In the genomic region with DNA sequence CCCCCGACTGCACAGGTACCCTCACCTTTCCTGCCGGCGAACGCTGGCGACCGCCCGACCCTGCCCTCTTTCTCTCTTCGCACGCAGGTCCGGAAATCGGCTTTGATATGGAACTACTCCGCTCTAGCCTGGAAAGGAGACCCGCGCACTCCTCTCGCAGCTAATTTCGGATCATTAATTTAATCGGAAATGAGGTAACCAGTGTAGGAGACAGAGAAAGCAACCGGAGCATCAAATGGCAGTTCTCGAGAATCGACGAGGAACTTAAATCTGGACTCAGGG, we compare ENCODE assay signal across 7 cellular contexts. TPM values are rescaled to one million over a fixed set of nuclear protein-coding genes. Genes with fewer than 3 reads are reported as not detected.
A peak's percentile ranks its signal among the peaks of the same experiment; 100 is the strongest.
DNase-seq lines count a peak whose midpoint lies in the region; ATAC-seq, FAIRE-seq and TF ChIP-seq lines count a peak whose summit lies in the region.

No MANE protein-coding gene starts in this region.

- no peak overlapping the region for H2AK5ac ChIP-seq in H9 (ENCODE audit: insufficient read length, low read length)

- ATAC-seq in PC-3 = peak; percentile 0; the same call in 1 of the 2 replicates
- ATAC-seq in HG02973 (IDR thresholded peaks at IDR 0.05; ENCODE audit: unreplicated experiment) = no peak

- H3K14ac ChIP-seq in H9 (ENCODE audit: insufficient read depth, low read length) = no peak overlapping the region

- H3K27ac ChIP-seq in H9 (ENCODE audit: insufficient read length, low read depth, low read length) = no peak overlapping the region
- peak overlapping the region; percentile 97 for H3K27ac ChIP-seq in PC-3 (ENCODE audit: low read length)
- H3K27ac ChIP-seq in endothelial cell of umbilical vein (ENCODE audit: insufficient read depth, low read depth, low read length) = peak overlapping the region; percentile 88
- H3K27ac ChIP-seq in ovary = peak overlapping the region; percentile 95 to 99

- H3K18ac ChIP-seq in H9 (ENCODE audit: insufficient read length, low read depth, low read length) = peak overlapping the region; percentile 28

- no peak for TF ChIP-seq CTCF in GM10266 (IDR thresholded peaks at IDR 0.05; ENCODE audit: control insufficient read depth, insufficient read depth, low read depth, missing control alignments)
- TF ChIP-seq CTCF in H9 (conservative IDR thresholded peaks at IDR 0.05) = no peak
- no peak for TF ChIP-seq CTCF in PC-3 (conservative IDR thresholded peaks at IDR 0.05; ENCODE audit: low read depth, low read length)
- TF ChIP-seq CTCF in endothelial cell of umbilical vein (IDR thresholded peaks at IDR 0.05; ENCODE audit: extremely low read depth in 1 of 2, insufficient read depth in 1 of 2, low read depth in 1 of 2, low read length in 2 of 2) = no peak
- no peak for TF ChIP-seq CTCF in ovary (IDR thresholded peaks at IDR 0.05)

- no peaks in the 10 kb centered on the region for H3K79me1 ChIP-seq in H9 (ENCODE audit: insufficient read depth, low read depth, low read length, poor library complexity, severe bottlenecking)

- H3K27ac Mint-ChIP-seq in H9 = no peak overlapping the region

- H3K79me2 ChIP-seq in H9 (ENCODE audit: insufficient read depth, low read length) (no peaks in the 10 kb centered on the region), PC-3 (ENCODE audit: low read length) (peaks cover 59% of the 10 kb centered on the region), endothelial cell of umbilical vein (ENCODE audit: control insufficient read depth, insufficient read depth, low read length) (peaks cover 7% of the 10 kb centered on the region)

- H4K20me1 ChIP-seq in H9 (ENCODE audit: control insufficient read depth, insufficient read depth, insufficient read length) (peaks cover 3% of the 10 kb centered on the region), PC-3 (ENCODE audit: low read length) (no peaks in the 10 kb centered on the region), endothelial cell of umbilical vein (replicated peaks; ENCODE audit: control insufficient read depth, extremely low read depth, insufficient read depth, low read length) (no peaks in the 10 kb centered on the region)

- peaks cover 5% of the 10 kb centered on the region; the same call in 1 of the 2 replicates for H3K4me1 ChIP-seq in H9 (ENCODE audit: insufficient read depth, low read length)
- peaks cover 50% of the 10 kb centered on the region for H3K4me1 ChIP-seq in PC-3 (ENCODE audit: insufficient read depth, low read length)
- H3K4me1 ChIP-seq in endothelial cell of umbilical vein (ENCODE audit: control insufficient read depth, extremely low read depth, insufficient read depth, low read length) = peaks cover 43% of the 10 kb centered on the region
- H3K4me1 ChIP-seq in ovary (ENCODE audit: insufficient read depth) = peaks cover 1% of the 10 kb centered on the region

- POLR2A ChIA-PET in PC-3 (lab: Charles Lee; ENCODE audit: unreplicated experiment) = interaction anchor here (0.5 to 0.7 kb wide), 3 partner anchors 49 to 125 kb away, joined by 3 to 6 read pairs (median 3); no protein-coding TSS in a partner anchor
- POLR2A ChIA-PET in endothelial cell of umbilical vein (lab: Charles Lee) = interaction anchor here (0.6 to 1.5 kb wide), 4 partner anchors 39 to 249 kb away, joined by 3 to 6 read pairs (median 3); no protein-coding TSS in a partner anchor

- H3K9me3 Mint-ChIP-seq in H9 = no peaks in the 10 kb centered on the region; a peak in 1 of 5 replicates

- H4K5ac ChIP-seq in H9 (ENCODE audit: insufficient read length, low read depth, low read length) = no peak overlapping the region

- no peaks in the 10 kb centered on the region for H3F3A ChIP-seq in PC-3 (ENCODE audit: low read length, unreplicated experiment)

- no peak for FAIRE-seq in endothelial cell of umbilical vein (lab: Jason Lieb, UNC)

- intact Hi-C loops in PC-3 (cut with micrococcal nuclease) = loop anchor here (1.0 to 2.0 kb wide), 4 partner anchors 39 to 247 kb away; no protein-coding TSS in a partner anchor
- intact Hi-C loops in endothelial cell of umbilical vein (cut with micrococcal nuclease) = loop anchor here (1.0 kb wide), 2 partner anchors 251 to 430 kb away; no protein-coding TSS in a partner anchor
- intact Hi-C loops in ovary (cut with DNase I) = loop anchor here (5.0 to 10.0 kb wide), 5 partner anchors 247 to 435 kb away; no protein-coding TSS in a partner anchor

- dilution Hi-C loops in endothelial cell of umbilical vein (cut with MboI; ENCODE audit: extremely low pct_ligation_motif_present, low sequenced_read_pairs) = no loop called here

- H3K9ac ChIP-seq in H9 (ENCODE audit: extremely low read depth, insufficient read length, low read length) (no peak overlapping the region), PC-3 (ENCODE audit: low read length) (peak overlapping the region; percentile 92), endothelial cell of umbilical vein (replicated peaks; ENCODE audit: extremely low read depth, insufficient read depth, low read length) (peak overlapping the region; percentile 85)

- H2BK15ac ChIP-seq in H9 (ENCODE audit: low read depth, low read length) = no peak overlapping the region

- no peak overlapping the region for H2BK5ac ChIP-seq in H9 (ENCODE audit: insufficient read length, low read length)

- no CpG with 5 or more reads among the region's 21 CpGs for WGBS in H9 (ENCODE audit: extremely low coverage, insufficient read length, low lambda C conversion rate)
- 0 to 1% (median 1%) methylated on average over 21 of the region's 21 CpGs for whole genome bisulfite sequencing in ovary, 3 donors

- CTCF ChIA-PET in PC-3 (lab: Charles Lee) (interaction anchor here (0.6 to 2.2 kb wide), 4 partner anchors 12 to 324 kb away, joined by 3 to 18 read pairs (median 8); no protein-coding TSS in a partner anchor), endothelial cell of umbilical vein (lab: Charles Lee) (interaction anchor here (0.8 to 5.0 kb wide), 29 partner anchors 8 to 429 kb away, joined by 3 to 234 read pairs (median 8); no protein-coding TSS in a partner anchor)

- no peaks in the 10 kb centered on the region for H3K36me3 ChIP-seq in PC-3 (ENCODE audit: low read depth, low read length)
- H3K36me3 ChIP-seq in endothelial cell of umbilical vein (ENCODE audit: control insufficient read depth in 2 of 2, extremely low read depth in 1 of 2, insufficient read depth in 2 of 2, low read length in 2 of 2) = no peaks in the 10 kb centered on the region
- no peaks in the 10 kb centered on the region for H3K36me3 ChIP-seq in ovary

- no peak overlapping the region for H3K56ac ChIP-seq in H9 (ENCODE audit: insufficient read length, low read depth, low read length)

- H3K23ac ChIP-seq in H9 (ENCODE audit: insufficient read length, low read depth, low read length) = no peak overlapping the region

- H3K9me2 ChIP-seq in PC-3 (replicated peaks; ENCODE audit: low read length) = no peaks in the 10 kb centered on the region

- H2BK20ac ChIP-seq in H9 (ENCODE audit: low read depth, low read length, poor library complexity, severe bottlenecking) = no peak overlapping the region

- H4K8ac ChIP-seq in H9 (replicated peaks; ENCODE audit: insufficient read length, low read depth, low read length) = no peak overlapping the region

- H3K4me3 Mint-ChIP-seq in H9 = peak overlapping the region; percentile 87 to 98

- H4K91ac ChIP-seq in H9 (ENCODE audit: insufficient read length, low read depth, low read length) = no peak overlapping the region

- no peak overlapping the region for H3T11ph ChIP-seq in H9 (ENCODE audit: low read length)

- no peak overlapping the region for H2BK12ac ChIP-seq in H9 (ENCODE audit: insufficient read length, low read depth, low read length)

- BruUV-seq in PC-3 (replicated peaks; lab: Mats Ljungman, UMichigan) = TSS peak; percentile 43
- no TSS peak for BruUV-seq in endothelial cell of umbilical vein (replicated peaks; lab: Mats Ljungman, UMichigan)

- peaks cover 21% of the 10 kb centered on the region for H3K23me2 ChIP-seq in H9 (ENCODE audit: insufficient read length, low read depth, low read length, poor library complexity, severe bottlenecking)

- H3K27me3 Mint-ChIP-seq in H9 (ENCODE audit: low read depth) = peaks cover 23% of the 10 kb centered on the region

- H2AFZ ChIP-seq in H9 (ENCODE audit: low read length) (no peak overlapping the region), PC-3 (ENCODE audit: low read length) (peak overlapping the region; percentile 56), endothelial cell of umbilical vein (ENCODE audit: low read depth, low read length) (peak overlapping the region; percentile 84)

- H3K9me1 ChIP-seq in endothelial cell of umbilical vein (replicated peaks; ENCODE audit: control insufficient read depth, extremely low read depth, insufficient read depth, low read length) = no peaks in the 10 kb centered on the region

- peak; percentile 62 for DNase-seq in GM10266 (ENCODE audit: extremely low spot score)
- DNase-seq in H9 = no peak
- DNase-seq in PC-3 = no peak
- DNase-seq in endothelial cell of umbilical vein (ENCODE audit: low read depth, low spot score) = no peak
- DNase-seq in ovary = no peak
- DNase-seq in activated gamma-delta T cell (lab: John Stamatoyannopoulos, UW) = no peak

- H3K36me3 Mint-ChIP-seq in H9 (ENCODE audit: insufficient read depth in 1 of 3, low read depth in 3 of 3) = no peaks in the 10 kb centered on the region

- TF ChIP-seq POLR2A in endothelial cell of umbilical vein (IDR thresholded peaks at IDR 0.05; ENCODE audit: low read depth, low read length) (no peak), ovary (IDR thresholded peaks at IDR 0.05) (no peak)

- H3K4me3 ChIP-seq in PC-3 (ENCODE audit: low read length) (peak overlapping the region; percentile 79), endothelial cell of umbilical vein (replicated peaks in 1 of 3; ENCODE audit: insufficient read depth in 1 of 3, low read depth in 1 of 3, low read length in 3 of 3) (peak overlapping the region; percentile 47 to 86 (median 76)), ovary (peak overlapping the region; percentile 82)

- no peak for TF ChIP-seq EP300 in ovary (IDR thresholded peaks at IDR 0.05)

- no peak overlapping the region for H3K4ac ChIP-seq in H9 (ENCODE audit: low read depth, low read length)

- no peaks in the 10 kb centered on the region; the same call in 1 of the 2 replicates for H3K27me3 ChIP-seq in H9 (ENCODE audit: insufficient read depth, low read length)
- H3K27me3 ChIP-seq in PC-3 (ENCODE audit: low read length) = no peaks in the 10 kb centered on the region
- H3K27me3 ChIP-seq in endothelial cell of umbilical vein (ENCODE audit: control insufficient read depth in 2 of 2, insufficient read depth in 2 of 2, low read length in 2 of 2) = no peaks in the 10 kb centered on the region
- H3K27me3 ChIP-seq in ovary = no peaks in the 10 kb centered on the region

- H3K4me2 ChIP-seq in H9 (ENCODE audit: insufficient read depth, insufficient read length, low read length) (peak overlapping the region; percentile 83), PC-3 (ENCODE audit: low read length) (peak overlapping the region; percentile 93), endothelial cell of umbilical vein (ENCODE audit: insufficient read depth, low read length) (peak overlapping the region; percentile 95)

- no peak overlapping the region for H2BK120ac ChIP-seq in H9 (ENCODE audit: low read depth, low read length, poor library complexity, severe bottlenecking)

- H3K4me1 Mint-ChIP-seq in H9 = peaks cover 24 to 30% of the 10 kb centered on the region in 2 experiments

- H3K9me3 ChIP-seq in H9 (ENCODE audit: control insufficient read depth, low read depth, low read length) (no peaks in the 10 kb centered on the region), PC-3 (ENCODE audit: low read length) (no peaks in the 10 kb centered on the region), endothelial cell of umbilical vein (replicated peaks; ENCODE audit: control insufficient read depth, insufficient read depth, low read length) (no peaks in the 10 kb centered on the region), ovary (no peaks in the 10 kb centered on the region)

RNA-seq across cellular contexts. Expression of a gene that starts 0.9 kb away (rescaled TPM):
- total RNA-seq in H9 (2021) = 3.0 and 5.6 TPM in 2 replicates
- total RNA-seq in PC-3 (2014; rRNA removed) = 19.1 and 27.0 TPM in 2 replicates
- 33.0 and 34.1 TPM in 2 replicates for total RNA-seq in endothelial cell of umbilical vein
- polyA plus RNA-seq in endothelial cell of umbilical vein = 16.4 and 23.3 TPM in 2 replicates
- 9.0 and 9.5 TPM in 2 replicates for polyA plus RNA-seq in endothelial cell of umbilical vein (2011; cell fraction: cytosol; rRNA removed)
- 23.7 and 25.8 TPM in 2 replicates for polyA plus RNA-seq in endothelial cell of umbilical vein (2011; cell fraction: nucleus; rRNA removed)
- polyA plus RNA-seq in endothelial cell of umbilical vein (2012) = 8.1 and 10.2 TPM in 2 replicates
- 70.2 and 70.9 TPM in 2 replicates for polyA minus RNA-seq in endothelial cell of umbilical vein
- 4.3 TPM for polyA minus RNA-seq in endothelial cell of umbilical vein (2011; cell fraction: cytosol; rRNA and poly(A)+ RNA removed)
- 90.2 and 138 TPM in 2 replicates for polyA minus RNA-seq in endothelial cell of umbilical vein (2011; cell fraction: nucleus; rRNA and poly(A)+ RNA removed)
- total RNA-seq in ovary = 10 to 100 TPM; 26.4 to 38.2 (median 32.6) TPM
- polyA plus RNA-seq in ovary = 10 to 100 TPM in 1 of 2 donors, 1 to 10 TPM in 1; 7.3 to 12.9 TPM
